In the genomic region with DNA sequence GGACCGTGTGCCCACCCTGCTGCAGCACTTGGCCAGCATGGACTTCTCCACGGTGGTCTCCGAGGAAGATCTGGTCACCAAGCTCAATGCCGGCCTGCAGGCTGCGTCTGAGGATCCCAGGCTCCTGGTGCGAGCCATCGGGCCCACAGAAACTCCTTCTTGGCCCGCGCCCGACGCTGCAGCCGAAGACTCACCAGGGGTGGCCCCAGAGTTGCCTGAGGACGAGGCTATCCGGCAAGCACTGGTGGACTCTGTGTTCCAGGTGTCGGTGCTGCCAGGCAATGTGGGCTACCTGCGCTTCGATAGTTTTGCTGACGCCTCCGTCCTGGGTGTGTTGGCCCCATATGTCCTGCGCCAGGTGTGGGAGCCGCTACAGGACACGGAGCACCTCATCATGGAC, we compare ENCODE assay signal across 33 cellular contexts. TPM values are rescaled to one million over a fixed set of nuclear protein-coding genes. Genes with fewer than 3 reads are reported as not detected.
"Had no signal": no experiment of that assay in that cellular context is flagged by ENCODE, and none has a peak within 500 bp of the region (broad histone marks: within the 10 kb centered on the region; RNA-seq: fewer than 3 reads in every experiment).

No MANE protein-coding gene starts in this region.

- H3K27ac ChIP-seq: adrenal gland, body of pancreas, breast epithelium, RWPE1 had no signal

- H3K27me3 ChIP-seq: adrenal gland, body of pancreas, breast epithelium, MG63 had no signal

- H3K9me3 ChIP-seq: adrenal gland, body of pancreas, breast epithelium, MG63 had no signal

- FAIRE-seq: astrocyte, RCC 7860 had no signal

- H3K27me3 Mint-ChIP-seq: activated CD4-positive, alpha-beta memory T cell treated with anti-CD3 and anti-CD28 coated beads for 36 hours had no signal

- ATAC-seq: activated T-cell treated with anti-CD3 and anti-CD28 coated beads, Interleukin-2, amount 50 U/mL, for 4 hours; body of pancreas had no signal

- DNase-seq: activated CD4-positive, alpha-beta memory T cell treated with anti-CD3 and anti-CD28 coated beads for 36 hours; activated CD4-positive, alpha-beta T cell treated with anti-CD3 and anti-CD28 coated beads for 4 hours; activated CD4-positive, alpha-beta T cell treated with anti-CD3 and anti-CD28 coated beads, Interleukin-2, amount 50 U/mL, for 1 hour; activated CD8-positive, alpha-beta memory T cell treated with anti-CD3 and anti-CD28 coated beads, Interleukin-2, amount 50 U/mL, for 4 hours; activated naive CD4-positive, alpha-beta T cell; activated naive CD4-positive, alpha-beta T cell treated with anti-CD3 and anti-CD28 coated beads, Interleukin-2, amount 50 U/mL, for 16 hours; activated T-cell treated with anti-CD3 and anti-CD28 coated beads for 4 hours; activated T-cell treated with anti-CD3 and anti-CD28 coated beads, Interleukin-2, amount 50 U/mL, for 4 hours; adrenal gland; body of pancreas; caudate nucleus; cerebellar nuclear complex; Kasumi-1; KG1; MG63; NCI-H1048; NCI-H1105 treated with DMSO at 0.1 percent for 48 hours; NCI-H1436; NCI-H1694; NCI-H1930; NCI-H2081 treated with DMSO at 0.1 percent for 48 hours; NCI-H345; NCI-H524 treated with DMSO at 0.1 percent for 48 hours; Right ventricle myocardium superior; T1000 had no signal

- H3K4me3 ChIP-seq: adrenal gland, body of pancreas, breast epithelium, MG63 had no signal

- H3K36me3 ChIP-seq: adrenal gland, breast epithelium, MG63 had no signal

- H3K9me3 Mint-ChIP-seq: activated CD4-positive, alpha-beta memory T cell treated with anti-CD3 and anti-CD28 coated beads for 36 hours; activated T-cell treated with anti-CD3 and anti-CD28 coated beads, Interleukin-2, amount 50 U/mL, for 4 hours; activated T-helper 1 cell treated with anti-CD3 and anti-CD28 coated beads, Interleukin-12 subunit alpha, Interleukin-12 subunit beta, Interleukin-2, Interleukin-4 antibody, amounts not matched to agents 30 ng/mL and 10 ng/mL and 1 ng/mL, durations not matched to agents 14 hours and 24 hours and 36 hours had no signal

- H3K4me3 Mint-ChIP-seq: activated CD4-positive, alpha-beta memory T cell treated with anti-CD3 and anti-CD28 coated beads for 36 hours; activated T-cell treated with anti-CD3 and anti-CD28 coated beads, Interleukin-2, amount 50 U/mL, for 4 hours; activated T-helper 1 cell treated with anti-CD3 and anti-CD28 coated beads, Interleukin-12 subunit alpha, Interleukin-12 subunit beta, Interleukin-2, Interleukin-4 antibody, amounts not matched to agents 30 ng/mL and 10 ng/mL and 1 ng/mL, durations not matched to agents 14 hours and 24 hours and 36 hours had no signal

- H3K4me1 ChIP-seq: adrenal gland, body of pancreas, breast epithelium had no signal

- H3K36me3 Mint-ChIP-seq: activated CD4-positive, alpha-beta memory T cell treated with anti-CD3 and anti-CD28 coated beads for 36 hours had no signal

- H3K27ac Mint-ChIP-seq: activated CD4-positive, alpha-beta memory T cell treated with anti-CD3 and anti-CD28 coated beads for 36 hours; activated T-helper 1 cell treated with anti-CD3 and anti-CD28 coated beads, Interleukin-12 subunit alpha, Interleukin-12 subunit beta, Interleukin-2, Interleukin-4 antibody, amounts not matched to agents 30 ng/mL and 10 ng/mL and 1 ng/mL, durations not matched to agents 14 hours and 24 hours and 36 hours had no signal

RNA-seq across cellular contexts. Expression of a gene that starts 1.4 kb away (rescaled TPM):
- total RNA-seq: activated CD4-positive, alpha-beta memory T cell treated with anti-CD3 and anti-CD28 coated beads for 36 hours; activated T-cell treated with anti-CD3 and anti-CD28 coated beads, Interleukin-2, amount 50 U/mL, for 4 hours; activated T-helper 1 cell treated with anti-CD3 and anti-CD28 coated beads, Interleukin-12 subunit alpha, Interleukin-12 subunit beta, Interleukin-2, Interleukin-4 antibody, amounts not matched to agents 30 ng/mL and 10 ng/mL and 1 ng/mL, durations not matched to agents 14 hours and 24 hours and 36 hours; astrocyte; body of pancreas; breast epithelium; NCI-H460; Right ventricle myocardium superior; T-helper 1 cell treated with Interleukin-12 subunit alpha and Interleukin-12 subunit beta and Interleukin-4 antibody, amounts not matched to agents 30 ng/mL and 1 ng/mL, for 36 hours; T-helper 2 cell treated with Interferon-gamma antibody and Interleukin-4, amounts not matched to agents 100 ng/mL and 5 ng/mL, for 36 hours had no signal
- polyA plus RNA-seq: adrenal gland had no signal

RNA-seq across cellular contexts. Expression of a gene that starts 27.3 kb away (rescaled TPM):
- total RNA-seq: activated CD4-positive, alpha-beta memory T cell treated with anti-CD3 and anti-CD28 coated beads for 36 hours; activated T-cell treated with anti-CD3 and anti-CD28 coated beads, Interleukin-2, amount 50 U/mL, for 4 hours; activated T-helper 1 cell treated with anti-CD3 and anti-CD28 coated beads, Interleukin-12 subunit alpha, Interleukin-12 subunit beta, Interleukin-2, Interleukin-4 antibody, amounts not matched to agents 30 ng/mL and 10 ng/mL and 1 ng/mL, durations not matched to agents 14 hours and 24 hours and 36 hours; adrenal gland; astrocyte; body of pancreas; breast epithelium; NCI-H460; Right ventricle myocardium superior; T-helper 1 cell treated with Interleukin-12 subunit alpha and Interleukin-12 subunit beta and Interleukin-4 antibody, amounts not matched to agents 30 ng/mL and 1 ng/mL, for 36 hours; T-helper 2 cell treated with Interferon-gamma antibody and Interleukin-4, amounts not matched to agents 100 ng/mL and 5 ng/mL, for 36 hours had no signal
- polyA plus RNA-seq: adrenal gland had no signal

RNA-seq across cellular contexts. Expression of a gene that starts 34.6 kb away (rescaled TPM):
- total RNA-seq: activated T-helper 1 cell treated with anti-CD3 and anti-CD28 coated beads, Interleukin-12 subunit alpha, Interleukin-12 subunit beta, Interleukin-2, Interleukin-4 antibody, amounts not matched to agents 30 ng/mL and 10 ng/mL and 1 ng/mL, durations not matched to agents 14 hours and 24 hours and 36 hours; NCI-H460; Right ventricle myocardium superior; T-helper 1 cell treated with Interleukin-12 subunit alpha and Interleukin-12 subunit beta and Interleukin-4 antibody, amounts not matched to agents 30 ng/mL and 1 ng/mL, for 36 hours had no signal

RNA-seq across cellular contexts. Expression of a gene that starts 49.5 kb away (rescaled TPM):
- total RNA-seq: NCI-H460; T-helper 1 cell treated with Interleukin-12 subunit alpha and Interleukin-12 subunit beta and Interleukin-4 antibody, amounts not matched to agents 30 ng/mL and 1 ng/mL, for 36 hours; T-helper 2 cell treated with Interferon-gamma antibody and Interleukin-4, amounts not matched to agents 100 ng/mL and 5 ng/mL, for 36 hours had no signal
